In the genomic region with DNA sequence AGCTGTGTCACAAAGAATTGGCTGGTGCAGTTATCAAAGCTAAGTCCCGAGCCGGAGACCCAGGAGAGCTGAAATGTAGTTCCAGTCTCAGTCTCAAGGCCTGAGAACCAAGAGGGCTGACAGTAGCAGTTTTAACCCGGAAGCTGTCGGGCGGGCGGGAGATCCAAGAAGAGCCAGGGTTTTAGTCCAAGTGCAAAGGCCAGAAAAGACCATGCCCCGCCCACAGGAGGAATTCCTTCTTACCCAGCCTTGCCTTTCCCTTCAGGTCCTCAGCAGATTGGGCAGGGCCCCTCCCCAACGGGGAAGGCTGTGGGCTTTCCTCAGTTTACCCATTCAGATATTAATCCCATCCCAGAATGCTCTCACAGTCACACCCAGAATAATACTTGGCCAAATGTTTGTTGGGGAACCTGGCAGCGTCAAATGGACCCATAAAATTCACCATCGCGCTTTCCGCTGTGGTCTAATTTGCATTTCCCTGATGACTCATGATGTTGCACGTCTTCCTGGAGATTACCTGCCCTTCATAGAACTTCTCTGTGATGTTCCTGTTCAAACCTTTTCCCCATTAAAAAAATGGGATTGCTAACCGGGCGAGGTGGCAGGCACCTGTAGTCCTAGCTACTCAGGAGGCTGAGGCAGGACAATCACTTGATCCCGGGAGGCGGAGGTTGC, we compare ENCODE assay signal across 9 cellular contexts. TPM values are rescaled to one million over a fixed set of nuclear protein-coding genes. Genes with fewer than 3 reads are reported as not detected.
DNase-seq lines count a peak whose midpoint lies in the region; FAIRE-seq lines count a peak whose summit lies in the region.
"Had no signal": no experiment of that assay in that cellular context is flagged by ENCODE, and none has a peak within 500 bp of the region (broad histone marks: within the 10 kb centered on the region; RNA-seq: fewer than 3 reads in every experiment).

No MANE protein-coding gene starts in this region.

- 50 to 64% (median 52%) methylated on average over 17 of the region's 17 CpGs for WGBS in small intestine, 3 donors

- H3K9me3 ChIP-seq in small intestine (ENCODE audit: control insufficient read depth, low read depth) (no peaks in the 10 kb centered on the region), MG63 (no peaks in the 10 kb centered on the region)

- FAIRE-seq in small intestine (lab: Jason Lieb, UNC): no peak

- H3K36me3 ChIP-seq in small intestine (ENCODE audit: control insufficient read depth in 2 of 2, insufficient read depth in 2 of 2, low read length in 2 of 2): peaks cover 0 to 3% of the 10 kb centered on the region in 2 donors
- no peaks in the 10 kb centered on the region; the same call in 1 of the 2 replicates for H3K36me3 ChIP-seq in MG63

- DNase-seq in HT-29 (ENCODE audit: low spot score): peak; percentile 92
- DNase-seq in activated CD4-positive, alpha-beta T cell treated with anti-CD3 and anti-CD28 coated beads for 48 hours: peak; percentile 51
- peak; percentile 38 for DNase-seq in effector CD4-positive, alpha-beta T cell
- peak; percentile 90 for DNase-seq in small intestine
- DNase-seq in MG63: no peak
- DNase-seq in NCI-H69 (lab: John Stamatoyannopoulos, UW): no peak
- DNase-seq in COR-L47 (lab: John Stamatoyannopoulos, UW): no peak
- DNase-seq: DND-41, hypothalamus had no signal

- peaks cover 5 to 19% of the 10 kb centered on the region in 2 donors for H3K4me1 ChIP-seq in small intestine (ENCODE audit: control insufficient read depth in 2 of 2, insufficient read depth in 1 of 2, low read depth in 1 of 2, low read length in 1 of 2)

- H3K27me3 ChIP-seq in small intestine (ENCODE audit: control insufficient read depth in 2 of 2, insufficient read depth in 2 of 2, low read length in 2 of 2): no peaks in the 10 kb centered on the region
- H3K27me3 ChIP-seq in MG63: no peaks in the 10 kb centered on the region

- peak overlapping the region; percentile 80 to 86 for H3K27ac ChIP-seq in small intestine (ENCODE audit: low read depth in 1 of 2, low read length in 1 of 2)

- H3K4me3 ChIP-seq in small intestine (ENCODE audit: low read depth in 1 of 2, low read length in 2 of 2): no peak overlapping the region
- no peak overlapping the region for H3K4me3 ChIP-seq in MG63

RNA-seq across cellular contexts. Expression of gene MAEA, which starts 16.2 kb away (rescaled TPM):
- total RNA-seq in HT-29 (2014; rRNA removed; shearing (Covaris generic)): 127 and 139 TPM in 2 replicates
- 10 to 100 TPM; 62.1 to 97.1 (median 69.4) TPM for polyA plus RNA-seq in small intestine
- total RNA-seq in MG63 (2014; rRNA removed; shearing (Covaris generic); ENCODE audit: low replicate concordance): 29.3 and 30.2 TPM in 2 replicates

RNA-seq across cellular contexts. Expression of gene UVSSA, which starts 41.1 kb away (rescaled TPM):
- total RNA-seq in HT-29 (2014; rRNA removed; shearing (Covaris generic)): 17.9 and 21.7 TPM in 2 replicates
- 10 to 100 TPM in 1 of 3 donors, 1 to 10 TPM in 2; 8.5 to 10.5 (median 9.2) TPM for polyA plus RNA-seq in small intestine
- 1.2 and 5.3 TPM in 2 replicates for total RNA-seq in MG63 (2014; rRNA removed; shearing (Covaris generic); ENCODE audit: low replicate concordance)

RNA-seq across cellular contexts. Expression of gene CTBP1, which starts 57.0 kb away (rescaled TPM):
- total RNA-seq in HT-29 (2014; rRNA removed; shearing (Covaris generic)): 631 and 665 TPM in 2 replicates
- 100 to 1,000 TPM in 2 of 3 donors, 10 to 100 TPM in 1; 88.6 to 144 (median 128) TPM for polyA plus RNA-seq in small intestine
- 114 and 178 TPM in 2 replicates for total RNA-seq in MG63 (2014; rRNA removed; shearing (Covaris generic); ENCODE audit: low replicate concordance)

Comparison
In these comparisons a context has a peak if more than half of its experiments do, and no peak if none do; other contexts are left out.
1. DNase-seq: peak in HT-29 (single experiment), activated CD4-positive, alpha-beta T cell treated with anti-CD3 and anti-CD28 coated beads for 48 hours (single experiment), effector CD4-positive, alpha-beta T cell (single experiment) and small intestine (single experiment); none in MG63 (single experiment), NCI-H69 (single experiment) and COR-L47 (single experiment).